Comparison of ENCODE assay signal across 8 cellular contexts in genomic region chr19:51259348-51260245, GRCh38. TPM values are rescaled to one million over a fixed set of nuclear protein-coding genes. Genes with fewer than 3 reads are reported as not detected.
A peak's percentile ranks its signal among the peaks of the same experiment; 100 is the strongest.
DNase-seq lines count a peak whose midpoint lies in the region; ATAC-seq and TF ChIP-seq lines count a peak whose summit lies in the region.

No MANE protein-coding gene starts in this region.

- H3K4me3 Mint-ChIP-seq in activated T-helper 1 cell treated with anti-CD3 and anti-CD28 coated beads, Interleukin-12 subunit alpha, Interleukin-12 subunit beta, Interleukin-2, Interleukin-4 antibody, amounts not matched to agents 30 ng/mL and 10 ng/mL and 1 ng/mL, durations not matched to agents 14 hours and 24 hours and 36 hours, result no peak overlapping the region

- no peak overlapping the region for H3K4me3 ChIP-seq in GM12864 (ENCODE audit: low read depth, low read length)
- no peak overlapping the region for H3K4me3 ChIP-seq in iPS DF 6.9 (ENCODE audit: low read length)

- intact Hi-C loops in activated T-helper 1 cell treated with anti-CD3 and anti-CD28 coated beads, Interleukin-12 subunit alpha, Interleukin-12 subunit beta, Interleukin-2, Interleukin-4 antibody, amounts not matched to agents 30 ng/mL and 10 ng/mL and 1 ng/mL, durations not matched to agents 14 hours and 24 hours and 36 hours (cut with micrococcal nuclease), result loop anchor here (1.0 kb wide), 1 partner anchor 101 kb away; no protein-coding TSS in a partner anchor

- no peaks in the 10 kb centered on the region for H3K4me1 ChIP-seq in iPS DF 6.9 (ENCODE audit: control insufficient read depth, insufficient read depth, low read length)

- no peaks in the 10 kb centered on the region for H3K36me3 Mint-ChIP-seq in activated T-helper 1 cell treated with anti-CD3 and anti-CD28 coated beads, Interleukin-12 subunit alpha, Interleukin-12 subunit beta, Interleukin-2, Interleukin-4 antibody, amounts not matched to agents 30 ng/mL and 10 ng/mL and 1 ng/mL, durations not matched to agents 14 hours and 24 hours and 36 hours (ENCODE audit: low read depth)

- no CpG with 5 or more reads among the region's 5 CpGs for WGBS in iPS DF 6.9 (ENCODE audit: insufficient coverage, insufficient read length)

- no peak overlapping the region for H3K27ac ChIP-seq in iPS DF 6.9 (ENCODE audit: low read length)

- peak; percentile 84 for TF ChIP-seq CTCF in GM12864 (IDR thresholded peaks at IDR 0.05; ENCODE audit: low read depth, low read length, missing control alignments)

- no peaks in the 10 kb centered on the region for H3K36me3 ChIP-seq in iPS DF 6.9 (ENCODE audit: control insufficient read depth, insufficient read depth, low read length)

- no peak overlapping the region for H3K27ac Mint-ChIP-seq in activated T-helper 1 cell treated with anti-CD3 and anti-CD28 coated beads, Interleukin-12 subunit alpha, Interleukin-12 subunit beta, Interleukin-2, Interleukin-4 antibody, amounts not matched to agents 30 ng/mL and 10 ng/mL and 1 ng/mL, durations not matched to agents 14 hours and 24 hours and 36 hours

- peaks cover 41% of the 10 kb centered on the region for H3K4me1 Mint-ChIP-seq in activated T-helper 1 cell treated with anti-CD3 and anti-CD28 coated beads, Interleukin-12 subunit alpha, Interleukin-12 subunit beta, Interleukin-2, Interleukin-4 antibody, amounts not matched to agents 30 ng/mL and 10 ng/mL and 1 ng/mL, durations not matched to agents 14 hours and 24 hours and 36 hours (ENCODE audit: low read depth)

- H3K27me3 Mint-ChIP-seq in activated T-helper 1 cell treated with anti-CD3 and anti-CD28 coated beads, Interleukin-12 subunit alpha, Interleukin-12 subunit beta, Interleukin-2, Interleukin-4 antibody, amounts not matched to agents 30 ng/mL and 10 ng/mL and 1 ng/mL, durations not matched to agents 14 hours and 24 hours and 36 hours (ENCODE audit: insufficient read depth), result peaks cover 6% of the 10 kb centered on the region

- ATAC-seq in HG02610 (IDR thresholded peaks at IDR 0.05; ENCODE audit: unreplicated experiment) (no peak), HG03095 (IDR thresholded peaks at IDR 0.05; ENCODE audit: unreplicated experiment) (no peak)

- H3K9me3 ChIP-seq in iPS DF 6.9 (ENCODE audit: control insufficient read depth, insufficient read depth, low read length), result no peaks in the 10 kb centered on the region

- H3K9me3 Mint-ChIP-seq in activated T-helper 1 cell treated with anti-CD3 and anti-CD28 coated beads, Interleukin-12 subunit alpha, Interleukin-12 subunit beta, Interleukin-2, Interleukin-4 antibody, amounts not matched to agents 30 ng/mL and 10 ng/mL and 1 ng/mL, durations not matched to agents 14 hours and 24 hours and 36 hours, result no peaks in the 10 kb centered on the region

- peak; percentile 29 for DNase-seq in AG08396 (ENCODE audit: low spot score)
- no peak for DNase-seq in GM12864 (ENCODE audit: low read depth)
- peak; percentile 53 for DNase-seq in NOMO-1 treated with DMSO at 0.1 percent for 48 hours (lab: John Stamatoyannopoulos, UW; ENCODE audit: unreplicated experiment)
- peak; percentile 31 for DNase-seq in activated T-helper 1 cell treated with anti-CD3 and anti-CD28 coated beads, Interleukin-12 subunit alpha, Interleukin-12 subunit beta, Interleukin-2, Interleukin-4 antibody, amounts not matched to agents 30 ng/mL and 10 ng/mL and 1 ng/mL, durations not matched to agents 14 hours and 24 hours and 36 hours (ENCODE audit: low spot score)
- DNase-seq in iPS DF 6.9 (ENCODE audit: low read depth, low spot score), result peak; percentile 27
- DNase-seq in stimulated activated CD4-positive, alpha-beta T cell treated with anti-CD3 and anti-CD28 coated beads, TNF-alpha, amount 100 ng/mL, for 24 hours (ENCODE audit: low read depth in 3 of 3), result peak in 2 of 3 experiments; percentile 6 to 50

- H3K27me3 ChIP-seq in iPS DF 6.9 (ENCODE audit: control insufficient read depth, insufficient read depth, low read length), result no peaks in the 10 kb centered on the region

RNA-seq across cellular contexts. Expression of gene SIGLECL1, which starts 8.7 kb away (rescaled TPM):
- total RNA-seq in activated T-helper 1 cell treated with anti-CD3 and anti-CD28 coated beads, Interleukin-12 subunit alpha, Interleukin-12 subunit beta, Interleukin-2, Interleukin-4 antibody, amounts not matched to agents 30 ng/mL and 10 ng/mL and 1 ng/mL, durations not matched to agents 14 hours and 24 hours and 36 hours, result not detected in 2 replicates

RNA-seq across cellular contexts. Expression of gene CD33, which starts 34.7 kb away (rescaled TPM):
- 6.3 and 6.8 TPM in 2 replicates for total RNA-seq in activated T-helper 1 cell treated with anti-CD3 and anti-CD28 coated beads, Interleukin-12 subunit alpha, Interleukin-12 subunit beta, Interleukin-2, Interleukin-4 antibody, amounts not matched to agents 30 ng/mL and 10 ng/mL and 1 ng/mL, durations not matched to agents 14 hours and 24 hours and 36 hours

RNA-seq across cellular contexts. Expression of gene IGLON5, which starts 51.8 kb away (rescaled TPM):
- 1.2 and 1.3 TPM in 2 replicates for total RNA-seq in activated T-helper 1 cell treated with anti-CD3 and anti-CD28 coated beads, Interleukin-12 subunit alpha, Interleukin-12 subunit beta, Interleukin-2, Interleukin-4 antibody, amounts not matched to agents 30 ng/mL and 10 ng/mL and 1 ng/mL, durations not matched to agents 14 hours and 24 hours and 36 hours
